In genomic region chr15:65789759-65790158, GRCh38 we compare ENCODE assay signal across 16 cellular contexts. TPM values are rescaled to one million over a fixed set of nuclear protein-coding genes. Genes with fewer than 3 reads are reported as not detected.
A peak's percentile ranks its signal among the peaks of the same experiment; 100 is the strongest.
DNase-seq lines count a peak whose midpoint lies in the region; ATAC-seq, FAIRE-seq and TF ChIP-seq lines count a peak whose summit lies in the region.
"Had no signal": no experiment of that assay in that cellular context is flagged by ENCODE, and none has a peak within 500 bp of the region (broad histone marks: within the 10 kb centered on the region; RNA-seq: fewer than 3 reads in every experiment).

No MANE protein-coding gene starts in this region.

- H3K9me2 ChIP-seq in PC-9 (ENCODE audit: insufficient read depth): no peaks in the 10 kb centered on the region

- 60 to 69% methylated on average over 9 of the region's 9 CpGs for WGBS in pancreas, 2 donors

- H3K27me3 Mint-ChIP-seq in stimulated activated naive B cell treated with anti-CD40 and anti-IgM and Interleukin-4, amounts not matched to agents 10 μg/mL and 1 μg/mL and 100 μg/mL, for 72 hours: no peaks in the 10 kb centered on the region

- H3K36me3 Mint-ChIP-seq in stimulated activated naive B cell treated with anti-CD40 and anti-IgM and Interleukin-4, amounts not matched to agents 10 μg/mL and 1 μg/mL and 100 μg/mL, for 72 hours: peaks cover 3 to 14% of the 10 kb centered on the region in 2 donors

- H3F3A ChIP-seq in PC-9 (ENCODE audit: insufficient read depth, low read depth): peaks cover 17% of the 10 kb centered on the region; the same call in 1 of the 2 replicates

- TF ChIP-seq CTCF in PC-9 (conservative IDR thresholded peaks at IDR 0.05): no peak
- TF ChIP-seq CTCF in pancreas (IDR thresholded peaks at IDR 0.05): no peak

- peaks cover 39% of the 10 kb centered on the region for H3K4me1 ChIP-seq in PC-9 (replicated peaks; ENCODE audit: insufficient read depth)
- H3K4me1 ChIP-seq in endocrine pancreas (ENCODE audit: control insufficient read depth, insufficient read depth, low read length): peaks cover 13% of the 10 kb centered on the region
- H3K4me1 ChIP-seq in pancreas: peaks cover 16 to 33% (median 33%) of the 10 kb centered on the region in 3 donors
- H3K4me1 ChIP-seq: uterus had no signal

- H3K27ac Mint-ChIP-seq in stimulated activated naive B cell treated with anti-CD40 and anti-IgM and Interleukin-4, amounts not matched to agents 10 μg/mL and 1 μg/mL and 100 μg/mL, for 72 hours: peak overlapping the region; percentile 84

- CTCF ChIA-PET in PC-9 (lab: Charles Lee): no interaction called here

- H3K9ac ChIP-seq in endocrine pancreas (ENCODE audit: control insufficient read depth, insufficient read depth, low read length): no peak overlapping the region

- POLR2A ChIA-PET in PC-9 (lab: Charles Lee; ENCODE audit: unreplicated experiment): no interaction called here

- intact Hi-C loops in PC-9 (cut with micrococcal nuclease; ENCODE audit: unreplicated experiment) (loop anchor here (5.0 kb wide), 1 partner anchor 68 kb away; no protein-coding TSS in a partner anchor), pancreas (cut with DNase I) (no loop called here)

- H3K9me3 ChIP-seq in PC-9 (ENCODE audit: insufficient read depth, low read depth) (no peaks in the 10 kb centered on the region), endocrine pancreas (ENCODE audit: control insufficient read depth, low read length) (no peaks in the 10 kb centered on the region), pancreas (no peaks in the 10 kb centered on the region)
- H3K9me3 ChIP-seq: SJCRH30, uterus had no signal

- H2AFZ ChIP-seq in PC-9: no peak overlapping the region

- H3K79me2 ChIP-seq in PC-9 (ENCODE audit: low read depth): peaks cover 39% of the 10 kb centered on the region

- peak overlapping the region; percentile 82 to 92 for H3K4me3 Mint-ChIP-seq in stimulated activated naive B cell treated with anti-CD40 and anti-IgM and Interleukin-4, amounts not matched to agents 10 μg/mL and 1 μg/mL and 100 μg/mL, for 72 hours

- DNase-seq in activated effector memory CD4-positive, alpha-beta T cell treated with anti-CD3 and anti-CD28 coated beads, Interleukin-2, amount 50 U/mL, for 16 hours: peak; percentile 61
- no peak for DNase-seq in activated effector memory CD4-positive, alpha-beta T cell treated with Interleukin-2 at 50 U/mL for 16 hours
- no peak for DNase-seq in PC-9
- DNase-seq in stimulated activated naive B cell treated with anti-CD40 and anti-IgM and Interleukin-4, amounts not matched to agents 10 μg/mL and 1 μg/mL and 100 μg/mL, for 72 hours: no peak
- no peak for DNase-seq in pancreas
- no peak for DNase-seq in NCI-H82 treated with DMSO at 0.1 percent for 48 hours (lab: John Stamatoyannopoulos, UW; ENCODE audit: unreplicated experiment)
- DNase-seq: foreskin keratinocyte; GDM1; NCI-H1417; NCI-H526 treated with DMSO at 0.1 percent for 48 hours; SJCRH30; stimulated activated CD4-positive, alpha-beta T cell treated with anti-CD3 and anti-CD28 coated beads, Interleukin-12 subunit alpha, Interleukin-12 subunit beta, amount 100 ng/mL, for 4 hours; uterus had no signal

- no peaks in the 10 kb centered on the region for H3K27me3 ChIP-seq in PC-9 (ENCODE audit: insufficient read depth, low read depth)
- H3K27me3 ChIP-seq in endocrine pancreas (ENCODE audit: control insufficient read depth, insufficient read depth, low read length): no peaks in the 10 kb centered on the region
- no peaks in the 10 kb centered on the region for H3K27me3 ChIP-seq in pancreas
- H3K27me3 ChIP-seq: foreskin keratinocyte, SJCRH30, uterus had no signal

- ATAC-seq in stimulated activated naive B cell treated with anti-CD40 and anti-IgM and Interleukin-4, amounts not matched to agents 10 μg/mL and 1 μg/mL and 100 μg/mL, for 72 hours (replicated peaks): no peak
- ATAC-seq in HG03135 (IDR thresholded peaks at IDR 0.05; ENCODE audit: unreplicated experiment) (no peak), pancreas (no peak)
- ATAC-seq: foreskin keratinocyte had no signal

- no peaks in the 10 kb centered on the region for H4K20me1 ChIP-seq in PC-9 (ENCODE audit: insufficient read depth)

- no TSS peak for BruUV-seq in PC-9 (replicated peaks; lab: Mats Ljungman, UMichigan)

- H3K36me3 ChIP-seq in PC-9 (ENCODE audit: low read depth) (no peaks in the 10 kb centered on the region), endocrine pancreas (ENCODE audit: control insufficient read depth, insufficient read depth, low read length) (no peaks in the 10 kb centered on the region), pancreas (no peaks in the 10 kb centered on the region)
- H3K36me3 ChIP-seq: uterus had no signal

- H3K4me3 ChIP-seq in PC-9 (no peak overlapping the region), endocrine pancreas (ENCODE audit: control insufficient read depth, insufficient read depth, low read length) (peak overlapping the region; percentile 100), pancreas (peak overlapping the region in 2 of 4 donors; percentile 71 to 84)

- FAIRE-seq in pancreas (lab: Jason Lieb, UNC): no peak
- FAIRE-seq: keratinocyte had no signal

- H3K27ac ChIP-seq in PC-9 (no peak overlapping the region), pancreas (peak overlapping the region in 2 of 4 donors; percentile 99 to 100)
- H3K27ac ChIP-seq: foreskin keratinocyte, SJCRH30 had no signal

- peak overlapping the region; percentile 97; the same call in 1 of the 2 replicates for H3K4me2 ChIP-seq in PC-9

- peaks cover 16 to 57% of the 10 kb centered on the region in 2 donors for H3K4me1 Mint-ChIP-seq in stimulated activated naive B cell treated with anti-CD40 and anti-IgM and Interleukin-4, amounts not matched to agents 10 μg/mL and 1 μg/mL and 100 μg/mL, for 72 hours

- no peaks in the 10 kb centered on the region for H3K9me3 Mint-ChIP-seq in stimulated activated naive B cell treated with anti-CD40 and anti-IgM and Interleukin-4, amounts not matched to agents 10 μg/mL and 1 μg/mL and 100 μg/mL, for 72 hours

RNA-seq across cellular contexts. Expression of gene DENND4A, which starts 2.3 kb away (rescaled TPM):
- total RNA-seq in PC-9 (2021) (12.6 and 16.3 TPM in 2 replicates), pancreas (10 to 100 TPM; 21.4 to 34.5 (median 28.2) TPM)
- polyA plus RNA-seq in pancreas: 10 to 100 TPM in 1 of 2 donors, 1 to 10 TPM in 1; 8.6 to 10.8 TPM
